Comparison of ENCODE assay signal across 9 cellular contexts in the genomic region with DNA sequence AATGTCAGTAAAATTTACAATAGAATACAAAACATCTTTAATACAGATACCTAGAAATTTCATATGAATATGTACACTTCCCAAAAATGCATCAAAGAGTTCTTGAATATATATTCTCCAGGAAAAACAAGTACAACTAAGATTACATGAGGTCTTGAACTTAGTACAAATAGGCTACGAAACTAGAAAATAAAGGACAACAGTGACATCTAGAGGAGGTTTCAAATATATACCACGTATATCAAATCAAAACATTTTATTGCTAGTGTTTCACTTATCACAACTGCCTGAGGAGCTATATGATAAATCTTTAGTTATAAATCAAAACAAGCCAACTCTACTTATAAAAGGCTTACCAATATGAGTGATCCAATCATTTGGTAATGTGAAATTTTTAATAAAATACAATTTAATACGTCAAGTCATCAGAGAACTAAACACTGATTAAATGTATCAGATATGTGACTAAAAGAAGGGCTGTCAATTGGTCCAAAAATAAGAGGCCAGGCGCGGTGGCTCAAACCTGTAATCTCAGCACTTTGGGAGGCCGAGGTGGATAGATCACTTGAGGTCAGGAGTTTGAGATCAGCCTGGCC. TPM values are rescaled to one million over a fixed set of nuclear protein-coding genes. Genes with fewer than 3 reads are reported as not detected.
DNase-seq lines count a peak whose midpoint lies in the region; ATAC-seq and TF ChIP-seq lines count a peak whose summit lies in the region.
"Had no signal": no experiment of that assay in that cellular context is flagged by ENCODE, and none has a peak within 500 bp of the region (broad histone marks: within the 10 kb centered on the region; RNA-seq: fewer than 3 reads in every experiment).

No MANE protein-coding gene starts in this region.

- peaks cover 12% of the 10 kb centered on the region; the same call in 1 of the 2 replicates for H3K79me2 ChIP-seq in DND-41 (ENCODE audit: insufficient read depth, low read length)

- DNase-seq in DND-41 (no peak), LHCN-M2 (ENCODE audit: low read depth) (peak; percentile 58), RKO (ENCODE audit: low spot score) (peak; percentile 75), fibroblast of mammary gland (ENCODE audit: low read depth) (peak; percentile 72), progenitor cell of endocrine pancreas (ENCODE audit: low spot score, unreplicated experiment) (no peak), islet precursor cell (no peak)
- DNase-seq: right cardiac atrium had no signal

- H3K27me3 ChIP-seq in DND-41 (ENCODE audit: insufficient read depth, low read length, poor library complexity) = no peaks in the 10 kb centered on the region

- no peak overlapping the region for H3K4me3 Mint-ChIP-seq in progenitor cell of endocrine pancreas (ENCODE audit: low read depth)

- no peak overlapping the region for H3K9ac ChIP-seq in DND-41 (ENCODE audit: low read depth, low read length)

- peaks cover 6% of the 10 kb centered on the region for H3K4me1 ChIP-seq in DND-41 (ENCODE audit: insufficient read depth, low read length)

- peaks cover 9% of the 10 kb centered on the region; the same call in 1 of the 2 replicates for H3K36me3 ChIP-seq in DND-41 (ENCODE audit: insufficient read depth, low read length)

- H3K27ac Mint-ChIP-seq in progenitor cell of endocrine pancreas = peak overlapping the region; percentile 59

- H3K4me1 Mint-ChIP-seq in progenitor cell of endocrine pancreas (ENCODE audit: low read depth) = no peaks in the 10 kb centered on the region

- peaks cover 4% of the 10 kb centered on the region for H3K9me3 Mint-ChIP-seq in progenitor cell of endocrine pancreas (ENCODE audit: low read depth)

- H3K27me3 Mint-ChIP-seq in progenitor cell of endocrine pancreas = no peaks in the 10 kb centered on the region

- no peak overlapping the region for H3K27ac ChIP-seq in DND-41 (ENCODE audit: low read length)

- no peaks in the 10 kb centered on the region for H3K9me3 ChIP-seq in DND-41 (ENCODE audit: insufficient read depth, low read length, severe bottlenecking)

- TF ChIP-seq CTCF in DND-41 (IDR thresholded peaks at IDR 0.05; ENCODE audit: borderline replicate concordance, extremely low read depth, low read length, poor library complexity, severe bottlenecking) (peak; percentile 66), fibroblast of mammary gland (conservative IDR thresholded peaks at IDR 0.05; ENCODE audit: control insufficient read depth, insufficient read depth, low read depth, low read length) (peak; percentile 32), progenitor cell of endocrine pancreas (IDR thresholded peaks at IDR 0.05; ENCODE audit: unreplicated experiment) (peak; percentile 69)

- H2AFZ ChIP-seq in DND-41 (ENCODE audit: low read depth, low read length) = no peak overlapping the region

- H3K4me3 ChIP-seq in DND-41 (ENCODE audit: low read depth in 1 of 2, low read length in 2 of 2) (no peak overlapping the region), fibroblast of mammary gland (ENCODE audit: control insufficient read depth, low read depth, low read length) (no peak overlapping the region)

- peaks cover 10% of the 10 kb centered on the region for H3K36me3 Mint-ChIP-seq in progenitor cell of endocrine pancreas (ENCODE audit: insufficient read depth)

- no peak overlapping the region for H3K4me2 ChIP-seq in DND-41 (ENCODE audit: insufficient read depth, low read length)

- ATAC-seq in DND-41 (ENCODE audit: insufficient read depth, low read depth) (peak; percentile 80), GM21526 (IDR thresholded peaks at IDR 0.05; ENCODE audit: low FRiP score, unreplicated experiment) (peak; percentile 64), HG02642 (IDR thresholded peaks at IDR 0.05; ENCODE audit: poor library complexity, unreplicated experiment) (no peak)

- H4K20me1 ChIP-seq in DND-41 (ENCODE audit: insufficient read depth, low read length) = no peaks in the 10 kb centered on the region

RNA-seq across cellular contexts. Expression of a gene that starts 36.6 kb away (rescaled TPM):
- total RNA-seq in LHCN-M2 (2014; rRNA removed) (26.2 and 41.6 TPM in 2 replicates), progenitor cell of endocrine pancreas (22.5 and 24.8 TPM in 2 replicates)
- 11.9 TPM for polyA plus RNA-seq in LHCN-M2 (2012)

RNA-seq across cellular contexts. Expression of a gene that starts 36.7 kb away (rescaled TPM):
- 183 and 197 TPM in 2 replicates for total RNA-seq in LHCN-M2 (2014; rRNA removed)
- polyA plus RNA-seq in LHCN-M2 (2012) = 37.9 TPM
- total RNA-seq in progenitor cell of endocrine pancreas = 53.6 and 59.3 TPM in 2 replicates

Comparison
In these comparisons a context has a peak if more than half of its experiments do, and no peak if none do; other contexts are left out.
1. DNase-seq: peak in LHCN-M2 (single experiment), RKO (single experiment) and fibroblast of mammary gland (single experiment); none in DND-41 (single experiment), progenitor cell of endocrine pancreas (single experiment) and islet precursor cell (single experiment).
2. Peak in every context shown above with its lines, with median percentiles within 50 percentile points of each other: CTCF ChIP-seq.